ENCODE assay signal across 20 cellular contexts in genomic region chr4:90165883-90166282, GRCh38. TPM values are rescaled to one million over a fixed set of nuclear protein-coding genes. Genes with fewer than 3 reads are reported as not detected.
DNase-seq lines count a peak whose midpoint lies in the region; ATAC-seq lines count a peak whose summit lies in the region.
"Had no signal": no experiment of that assay in that cellular context is flagged by ENCODE, and none has a peak within 500 bp of the region (broad histone marks: within the 10 kb centered on the region; RNA-seq: fewer than 3 reads in every experiment).

No MANE protein-coding gene starts in this region.

- no peaks in the 10 kb centered on the region for H3K27me3 Mint-ChIP-seq in CD8-positive, alpha-beta memory T cell
- H3K27me3 Mint-ChIP-seq: activated CD4-positive, alpha-beta memory T cell treated with anti-CD3 and anti-CD28 coated beads, Interleukin-2, amount 10 ng/mL, durations not matched to agents 7 days and 5 days; activated naive CD8-positive, alpha-beta T cell treated with anti-CD3 and anti-CD28 coated beads, Interleukin-2, amount 50 U/mL, for 24 hours had no signal

- H3K36me3 ChIP-seq in CD8-positive, alpha-beta memory T cell (ENCODE audit: insufficient read depth, low read length) = no peaks in the 10 kb centered on the region
- H3K36me3 ChIP-seq: esophagus muscularis mucosa, ovary, thoracic aorta had no signal

- no peaks in the 10 kb centered on the region for H3K9me3 ChIP-seq in CD8-positive, alpha-beta memory T cell (ENCODE audit: low read length)
- H3K9me3 ChIP-seq: Caco-2, esophagus muscularis mucosa, ovary, thoracic aorta had no signal

- peak; percentile 92 for ATAC-seq in GM18858 (IDR thresholded peaks at IDR 0.05; ENCODE audit: unreplicated experiment)
- peak; percentile 75 for ATAC-seq in GM21515 (IDR thresholded peaks at IDR 0.05; ENCODE audit: unreplicated experiment)
- ATAC-seq in HG02884 (IDR thresholded peaks at IDR 0.05; ENCODE audit: unreplicated experiment) = peak; percentile 96
- ATAC-seq in HG03558 (IDR thresholded peaks at IDR 0.05; ENCODE audit: extremely low read depth, unreplicated experiment) = peak; percentile 64
- ATAC-seq: activated naive CD8-positive, alpha-beta T cell treated with anti-CD3 and anti-CD28 coated beads, Interleukin-2, amount 50 U/mL, for 24 hours; T-cell had no signal

- H3K4me3 ChIP-seq in CD8-positive, alpha-beta memory T cell (ENCODE audit: low read length) = no peak overlapping the region
- H3K4me3 ChIP-seq: esophagus muscularis mucosa, lung, ovary, thoracic aorta had no signal

- H3K27ac Mint-ChIP-seq in CD8-positive, alpha-beta memory T cell = no peak overlapping the region
- H3K27ac Mint-ChIP-seq: activated CD4-positive, alpha-beta memory T cell treated with anti-CD3 and anti-CD28 coated beads, Interleukin-2, amount 10 ng/mL, durations not matched to agents 7 days and 5 days; activated naive CD8-positive, alpha-beta T cell treated with anti-CD3 and anti-CD28 coated beads, Interleukin-2, amount 50 U/mL, for 24 hours; immature natural killer cell; T-cell had no signal

- POLR2A ChIA-PET in CD8-positive, alpha-beta memory T cell (lab: Charles Lee) = no interaction called here

- H3K36me3 Mint-ChIP-seq in CD8-positive, alpha-beta memory T cell = no peaks in the 10 kb centered on the region
- H3K36me3 Mint-ChIP-seq: immature natural killer cell, T-cell had no signal

- no peak overlapping the region for H3K4me3 Mint-ChIP-seq in CD8-positive, alpha-beta memory T cell
- H3K4me3 Mint-ChIP-seq: activated CD4-positive, alpha-beta memory T cell treated with anti-CD3 and anti-CD28 coated beads, Interleukin-2, amount 10 ng/mL, durations not matched to agents 7 days and 5 days; activated naive CD8-positive, alpha-beta T cell treated with anti-CD3 and anti-CD28 coated beads, Interleukin-2, amount 50 U/mL, for 24 hours; immature natural killer cell; T-cell had no signal

- DNase-seq in SW 1271 (lab: John Stamatoyannopoulos, UW) = no peak
- no peak for DNase-seq in CD8-positive, alpha-beta memory T cell
- no peak for DNase-seq in NCI-H82 (lab: John Stamatoyannopoulos, UW)
- no peak for DNase-seq in NCI-H2196 (lab: John Stamatoyannopoulos, UW; ENCODE audit: unreplicated experiment)
- DNase-seq: activated CD4-positive, alpha-beta memory T cell treated with anti-CD3 and anti-CD28 coated beads, Interleukin-2, amount 10 ng/mL, durations not matched to agents 7 days and 5 days; activated naive CD8-positive, alpha-beta T cell treated with anti-CD3 and anti-CD28 coated beads, Interleukin-2, amount 50 U/mL, for 24 hours; Caco-2; immature natural killer cell; NCI-H1092; ovary; stimulated activated CD4-positive, alpha-beta T cell treated with anti-CD3 and anti-CD28 coated beads, Interleukin-4, amount 100 ng/mL, for 24 hours; T-cell had no signal

- H3K4me1 Mint-ChIP-seq in CD8-positive, alpha-beta memory T cell = no peaks in the 10 kb centered on the region
- H3K4me1 Mint-ChIP-seq: activated CD4-positive, alpha-beta memory T cell treated with anti-CD3 and anti-CD28 coated beads, Interleukin-2, amount 10 ng/mL, durations not matched to agents 7 days and 5 days; activated naive CD8-positive, alpha-beta T cell treated with anti-CD3 and anti-CD28 coated beads, Interleukin-2, amount 50 U/mL, for 24 hours; immature natural killer cell; T-cell had no signal

- H3K9me3 Mint-ChIP-seq in CD8-positive, alpha-beta memory T cell = peaks cover 0 to 7% (median 3%) of the 10 kb centered on the region in 5 donors
- H3K9me3 Mint-ChIP-seq: activated CD4-positive, alpha-beta memory T cell treated with anti-CD3 and anti-CD28 coated beads, Interleukin-2, amount 10 ng/mL, durations not matched to agents 7 days and 5 days had no signal

- CTCF ChIA-PET in CD8-positive, alpha-beta memory T cell (lab: Charles Lee) = no interaction called here

- H3K4me1 ChIP-seq in CD8-positive, alpha-beta memory T cell (ENCODE audit: insufficient read depth, low read length) = no peaks in the 10 kb centered on the region
- H3K4me1 ChIP-seq: Caco-2, esophagus muscularis mucosa had no signal

- no peaks in the 10 kb centered on the region for H3K27me3 ChIP-seq in CD8-positive, alpha-beta memory T cell (ENCODE audit: insufficient read depth, low read length, poor library complexity, severe bottlenecking)
- H3K27me3 ChIP-seq: esophagus muscularis mucosa, ovary had no signal

- H3K27ac ChIP-seq in CD8-positive, alpha-beta memory T cell (ENCODE audit: low read depth, low read length) = no peak overlapping the region
- H3K27ac ChIP-seq: esophagus muscularis mucosa, ovary, thoracic aorta had no signal

RNA-seq across cellular contexts. Expression of gene CCSER1, which starts 38.7 kb away (rescaled TPM):
- under 1 TPM in 1 of 2 experiments, not detected in 1; 0.20 TPM for total RNA-seq in CD8-positive, alpha-beta memory T cell
- polyA plus RNA-seq in CD8-positive, alpha-beta memory T cell = 0.12 TPM
- total RNA-seq: myocyte had no signal
